In genomic region chr6:27667016-27667415, GRCh38 we compare ENCODE assay signal across 17 cellular contexts.
A peak's percentile ranks its signal among the peaks of the same experiment; 100 is the strongest.
DNase-seq lines count a peak whose midpoint lies in the region; ATAC-seq and TF ChIP-seq lines count a peak whose summit lies in the region.
"Had no signal": no experiment of that assay in that cellular context is flagged by ENCODE, and none has a peak within 500 bp of the region (broad histone marks: within the 10 kb centered on the region; RNA-seq: fewer than 3 reads in every experiment).

No MANE protein-coding gene starts in this region.

- CTCF ChIA-PET in WTC11 (lab: Charles Lee): no interaction called here
- CTCF ChIA-PET in SK-N-SH (lab: Yijun Ruan, JAX): no interaction called here

- DNase-seq in cardiac muscle cell (ENCODE audit: low read depth in 1 of 2, low spot score in 1 of 2) (no peak), left cardiac atrium (no peak), WTC11 (ENCODE audit: low spot score) (no peak), iPS DF 6.9 (ENCODE audit: low read depth, low spot score) (no peak), suprapubic skin (ENCODE audit: low spot score in 2 of 2) (no peak), SK-N-SH (no peak)
- no peak for DNase-seq in stimulated activated naive B cell treated with anti-CD40 and anti-IgM and Interleukin-4, amounts not matched to agents 10 μg/mL and 1 μg/mL and 100 μg/mL, for 72 hours
- DNase-seq: activated CD4-positive, CD25-positive, alpha-beta regulatory T cell; GDM1; left ventricle myocardium inferior; MM.1S; NCI-H2227 treated with DMSO at 0.1 percent for 48 hours; occipital lobe; SHP77 treated with DMSO at 0.1 percent for 48 hours; stimulated activated CD4-positive, alpha-beta T cell treated with anti-CD3 and anti-CD28 coated beads, Interleukin-2, amount 100 ng/mL, for 24 hours had no signal

- H3K4me2 ChIP-seq in SK-N-SH: no peak overlapping the region

- no peaks in the 10 kb centered on the region for H3K36me3 ChIP-seq in cardiac muscle cell
- H3K36me3 ChIP-seq in iPS DF 6.9 (ENCODE audit: control insufficient read depth, insufficient read depth, low read length): no peaks in the 10 kb centered on the region
- no peaks in the 10 kb centered on the region for H3K36me3 ChIP-seq in suprapubic skin
- H3K36me3 ChIP-seq in SK-N-SH (replicated peaks in 1 of 2; ENCODE audit: control insufficient read depth in 1 of 2, insufficient read depth in 2 of 2, low read length in 1 of 2): no peaks in the 10 kb centered on the region
- H3K36me3 ChIP-seq: left ventricle myocardium inferior had no signal

- no peaks in the 10 kb centered on the region for H3K79me2 ChIP-seq in SK-N-SH (ENCODE audit: insufficient read depth)

- H3K27me3 ChIP-seq in cardiac muscle cell (peaks cover 55% of the 10 kb centered on the region), iPS DF 6.9 (ENCODE audit: control insufficient read depth, insufficient read depth, low read length) (peaks cover 4% of the 10 kb centered on the region; the same call in 1 of the 2 replicates), suprapubic skin (peaks cover 72% of the 10 kb centered on the region), SK-N-SH (ENCODE audit: insufficient read depth) (peaks cover 37% of the 10 kb centered on the region)

- TF ChIP-seq RAD21 in SK-N-SH (IDR thresholded peaks at IDR 0.05; ENCODE audit: low read length): no peak

- no CpG with 5 or more reads among the region's 5 CpGs for WGBS in iPS DF 6.9 (ENCODE audit: insufficient coverage, insufficient read length)
- WGBS in suprapubic skin: 25% methylated on average over 5 of the region's 5 CpGs
- WGBS in SK-N-SH (ENCODE audit: low lambda C conversion rate): 3% methylated on average over 5 of the region's 5 CpGs

- no peak overlapping the region for H3K27ac Mint-ChIP-seq in WTC11
- H3K27ac Mint-ChIP-seq in stimulated activated naive B cell treated with anti-CD40 and anti-IgM and Interleukin-4, amounts not matched to agents 10 μg/mL and 1 μg/mL and 100 μg/mL, for 72 hours: peak overlapping the region; percentile 14
- H3K27ac Mint-ChIP-seq: stimulated activated memory B cell treated with anti-CD40 and anti-IgM and Interleukin-4, amounts not matched to agents 10 μg/mL and 1 μg/mL and 100 μg/mL, for 72 hours had no signal

- peaks cover 35% of the 10 kb centered on the region for H3F3A ChIP-seq in SK-N-SH (replicated peaks; ENCODE audit: insufficient read depth)

- H3K9me3 Mint-ChIP-seq in WTC11: no peaks in the 10 kb centered on the region
- H3K9me3 Mint-ChIP-seq in stimulated activated naive B cell treated with anti-CD40 and anti-IgM and Interleukin-4, amounts not matched to agents 10 μg/mL and 1 μg/mL and 100 μg/mL, for 72 hours: peaks cover 4 to 11% of the 10 kb centered on the region in 2 donors

- TF ChIP-seq POLR2A in suprapubic skin (IDR thresholded peaks at IDR 0.05): no peak

- H3K36me3 Mint-ChIP-seq in WTC11: no peaks in the 10 kb centered on the region
- peaks cover 3 to 7% of the 10 kb centered on the region in 2 donors for H3K36me3 Mint-ChIP-seq in stimulated activated naive B cell treated with anti-CD40 and anti-IgM and Interleukin-4, amounts not matched to agents 10 μg/mL and 1 μg/mL and 100 μg/mL, for 72 hours
- H3K36me3 Mint-ChIP-seq: stimulated activated memory B cell treated with anti-CD40 and anti-IgM and Interleukin-4, amounts not matched to agents 10 μg/mL and 1 μg/mL and 100 μg/mL, for 72 hours had no signal

- H3K9ac ChIP-seq in SK-N-SH: no peak overlapping the region

- H4K20me1 ChIP-seq in SK-N-SH (ENCODE audit: insufficient read depth): no peaks in the 10 kb centered on the region

- POLR2A ChIA-PET in WTC11 (lab: Charles Lee) (no interaction called here), SK-N-SH (lab: Yijun Ruan, JAX) (no interaction called here)

- H3K27ac ChIP-seq in cardiac muscle cell (no peak overlapping the region), iPS DF 6.9 (ENCODE audit: low read length) (no peak overlapping the region), suprapubic skin (no peak overlapping the region), SK-N-SH (ENCODE audit: low read depth in 2 of 2, low read length in 1 of 2) (no peak overlapping the region)
- H3K27ac ChIP-seq: left ventricle myocardium inferior had no signal

- H3K4me3 Mint-ChIP-seq in WTC11: peak overlapping the region; percentile 87
- H3K4me3 Mint-ChIP-seq in stimulated activated naive B cell treated with anti-CD40 and anti-IgM and Interleukin-4, amounts not matched to agents 10 μg/mL and 1 μg/mL and 100 μg/mL, for 72 hours: no peak overlapping the region
- H3K4me3 Mint-ChIP-seq: stimulated activated memory B cell treated with anti-CD40 and anti-IgM and Interleukin-4, amounts not matched to agents 10 μg/mL and 1 μg/mL and 100 μg/mL, for 72 hours had no signal

- peaks cover 23% of the 10 kb centered on the region for H3K4me1 Mint-ChIP-seq in WTC11
- peaks cover 9 to 15% of the 10 kb centered on the region in 2 donors for H3K4me1 Mint-ChIP-seq in stimulated activated naive B cell treated with anti-CD40 and anti-IgM and Interleukin-4, amounts not matched to agents 10 μg/mL and 1 μg/mL and 100 μg/mL, for 72 hours

- no peaks in the 10 kb centered on the region for H3K9me3 ChIP-seq in cardiac muscle cell (ENCODE audit: low read depth)
- H3K9me3 ChIP-seq in iPS DF 6.9 (ENCODE audit: control insufficient read depth, insufficient read depth, low read length): no peaks in the 10 kb centered on the region
- H3K9me3 ChIP-seq in suprapubic skin: no peaks in the 10 kb centered on the region
- H3K9me3 ChIP-seq in SK-N-SH: no peaks in the 10 kb centered on the region
- H3K9me3 ChIP-seq: left ventricle myocardium inferior had no signal

- intact Hi-C loops in left cardiac atrium (cut with DNase I): no loop called here

- TF ChIP-seq CTCF in cardiac muscle cell (IDR thresholded peaks at IDR 0.05; ENCODE audit: low read depth, low read length) (no peak), WTC11 (IDR thresholded peaks at IDR 0.05) (no peak), suprapubic skin (IDR thresholded peaks at IDR 0.05) (no peak), SK-N-SH (IDR thresholded peaks at IDR 0.05) (no peak)

- H2AFZ ChIP-seq in SK-N-SH (ENCODE audit: low read depth): no peak overlapping the region

- H3K27me3 Mint-ChIP-seq in WTC11 (ENCODE audit: low read depth): peaks cover 54% of the 10 kb centered on the region
- H3K27me3 Mint-ChIP-seq in stimulated activated naive B cell treated with anti-CD40 and anti-IgM and Interleukin-4, amounts not matched to agents 10 μg/mL and 1 μg/mL and 100 μg/mL, for 72 hours: peaks cover 58 to 74% of the 10 kb centered on the region in 2 donors

- H3K4me1 ChIP-seq in cardiac muscle cell (ENCODE audit: low read depth) (peaks cover 9% of the 10 kb centered on the region), iPS DF 6.9 (ENCODE audit: control insufficient read depth, insufficient read depth, low read length) (no peaks in the 10 kb centered on the region), suprapubic skin (peaks cover 13% of the 10 kb centered on the region), SK-N-SH (ENCODE audit: control insufficient read depth in 1 of 2, insufficient read depth in 2 of 2, low read depth in 1 of 2, low read length in 1 of 2) (no peaks in the 10 kb centered on the region; a peak in 2 of 4 replicates)
- H3K4me1 ChIP-seq: left ventricle myocardium inferior had no signal

- H3K4me3 ChIP-seq in cardiac muscle cell (peak overlapping the region; percentile 68), iPS DF 6.9 (ENCODE audit: low read length) (peak overlapping the region; percentile 46; the same call in 1 of the 2 replicates), suprapubic skin (no peak overlapping the region), SK-N-SH (ENCODE audit: low read depth in 2 of 2, low read length in 1 of 2) (no peak overlapping the region)
- H3K4me3 ChIP-seq: left ventricle myocardium inferior had no signal

- no peaks in the 10 kb centered on the region for H3K9me2 ChIP-seq in SK-N-SH

- TF ChIP-seq EP300 in suprapubic skin (IDR thresholded peaks at IDR 0.05): no peak
- no peak for TF ChIP-seq EP300 in SK-N-SH (IDR thresholded peaks at IDR 0.05; ENCODE audit: borderline replicate concordance in 1 of 2, low read depth in 1 of 2, low read length in 1 of 2)

- no peak for ATAC-seq in left cardiac atrium
- ATAC-seq in WTC11: no peak
- no peak for ATAC-seq in stimulated activated naive B cell treated with anti-CD40 and anti-IgM and Interleukin-4, amounts not matched to agents 10 μg/mL and 1 μg/mL and 100 μg/mL, for 72 hours (replicated peaks)
- ATAC-seq in HG03045 (IDR thresholded peaks at IDR 0.05; ENCODE audit: unreplicated experiment): no peak
- ATAC-seq: stimulated activated memory B cell treated with anti-CD40 and anti-IgM and Interleukin-4, amounts not matched to agents 10 μg/mL and 1 μg/mL and 100 μg/mL, for 72 hours had no signal

TF ChIP-seq in WTC11, 78 proteins besides CTCF, POLR2A, EP300 and RAD21 (continues in another document):
- no peak for TF ChIP-seq ZSCAN18 (CRISPR knock-in tag; IDR thresholded peaks at IDR 0.05)
- TF ChIP-seq SMAD4 (CRISPR knock-in tag; IDR thresholded peaks at IDR 0.05): no peak

TF ChIP-seq in SK-N-SH, 30 proteins besides CTCF, POLR2A, EP300 and RAD21:
- TF ChIP-seq JUND (IDR thresholded peaks at IDR 0.05) (no peak), CHD2 (IDR thresholded peaks at IDR 0.05; ENCODE audit: low read length, partially characterized antibody) (no peak)

Comparison
In these comparisons a context has a peak if more than half of its experiments do, and no peak if none do; other contexts are left out.
1. H3K4me3 ChIP-seq: peak in cardiac muscle cell (single experiment) and iPS DF 6.9 (single experiment); none in suprapubic skin (single experiment) and SK-N-SH (0 of 2).